ENCODE assay signal across 10 cellular contexts in genomic region chr11:126530416-126530815, GRCh38.
"Had no signal": no experiment of that assay in that cellular context is flagged by ENCODE, and none has a peak within 500 bp of the region (broad histone marks: within the 10 kb centered on the region; RNA-seq: fewer than 3 reads in every experiment).

No MANE protein-coding gene starts in this region.

- ATAC-seq: HCT116, HepG2 had no signal

- H3K36me3 ChIP-seq: HAP-1 had no signal

- H3K9me3 Mint-ChIP-seq: HFFc6 had no signal

- H3K27ac Mint-ChIP-seq: HFFc6, IgD-negative memory B cell had no signal

- H3K4me1 ChIP-seq: HAP-1 had no signal

- H3K36me3 Mint-ChIP-seq: IgD-negative memory B cell had no signal

- H3K4me3 ChIP-seq: GM23248, HAP-1 had no signal

- DNase-seq: GM23248, GOT3, HFFc6, KBM-7 had no signal

- H3K4me1 Mint-ChIP-seq: IgD-negative memory B cell had no signal

- H3K27ac ChIP-seq: GM23248, HL-60, KMS-11 had no signal

- H3K4me3 Mint-ChIP-seq: HFFc6, IgD-negative memory B cell had no signal

- H3K9me3 ChIP-seq: HAP-1 had no signal
